In the genomic region with DNA sequence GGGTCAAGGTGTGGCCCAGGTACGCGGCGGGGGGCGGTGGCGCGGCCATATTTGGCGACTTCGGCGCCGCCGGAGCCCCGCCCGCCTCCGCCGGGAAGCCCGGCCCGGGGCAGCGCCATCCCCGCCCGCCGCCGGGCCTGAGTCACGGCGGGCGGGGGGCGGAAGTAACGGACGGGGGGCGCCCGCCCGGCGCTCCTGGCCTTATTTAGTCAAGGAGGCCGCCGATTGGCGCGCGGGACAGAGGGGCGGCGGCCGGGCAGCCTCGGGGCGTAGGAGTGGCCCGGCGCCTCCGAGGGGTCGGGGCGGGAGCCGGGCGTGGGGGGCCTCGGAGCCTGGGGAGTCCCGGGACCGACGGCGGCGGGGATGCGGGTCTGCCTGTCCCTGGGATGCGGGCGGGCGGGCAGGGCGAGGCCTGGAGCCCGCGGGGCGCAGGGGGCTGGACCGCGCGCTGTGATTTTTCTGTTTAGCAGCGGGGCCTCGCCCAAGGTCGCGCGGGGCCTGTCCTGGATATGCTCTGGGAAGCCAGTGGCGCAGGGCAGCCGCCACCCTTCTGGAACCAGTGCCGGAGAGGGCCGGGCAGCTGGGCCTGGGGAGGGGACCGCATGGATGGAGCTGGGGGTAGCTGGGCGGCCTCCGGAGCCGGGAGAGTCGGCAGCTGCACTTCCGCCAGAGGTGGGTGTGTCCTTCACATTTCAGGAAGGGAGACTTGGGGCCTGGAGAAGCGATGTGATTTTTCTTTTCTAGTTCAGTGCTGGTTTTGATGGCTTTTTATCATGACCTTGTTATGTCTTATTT, we compare ENCODE assay signal across 9 cellular contexts. TPM values are rescaled to one million over a fixed set of nuclear protein-coding genes. Genes with fewer than 3 reads are reported as not detected.
DNase-seq lines count a peak whose midpoint lies in the region; ATAC-seq and TF ChIP-seq lines count a peak whose summit lies in the region.
"Had no signal": no experiment of that assay in that cellular context is flagged by ENCODE, and none has a peak within 500 bp of the region (broad histone marks: within the 10 kb centered on the region; RNA-seq: fewer than 3 reads in every experiment).

No MANE protein-coding gene starts in this region.

- no peaks in the 10 kb centered on the region for H3K9me3 ChIP-seq in spleen

- ATAC-seq in GM21367 (IDR thresholded peaks at IDR 0.05; ENCODE audit: unreplicated experiment) (peak; percentile 16), HG03442 (IDR thresholded peaks at IDR 0.05; ENCODE audit: unreplicated experiment) (no peak)

- DNase-seq in CD1c-positive myeloid dendritic cell (ENCODE audit: extremely low spot score): peak; percentile 83
- peak; percentile 27 for DNase-seq in NCI-H1436 treated with DMSO at 0.1 percent for 48 hours (lab: John Stamatoyannopoulos, UW)
- peak in 16 of 61 donors; percentile 13 to 83 (median 44) for DNase-seq in caudate nucleus (lab: John Stamatoyannopoulos, UW)
- peak; percentile 17 for DNase-seq in inferior parietal cortex (ENCODE audit: extremely low spot score)
- DNase-seq in spleen: peak; percentile 96

- no peak for TF ChIP-seq POLR2A in spleen (IDR thresholded peaks at IDR 0.05)

- 0 to 1% (median 1%) methylated on average over 43 to 82 of the region's 82 CpGs for WGBS in spleen, 5 donors

- H3K4me3 ChIP-seq in WI38 (ENCODE audit: low read depth, low read length) (peak overlapping the region; percentile 67), spleen (peak overlapping the region; percentile 53 to 99 (median 94))
- H3K4me3 ChIP-seq: SK-N-MC had no signal

- TF ChIP-seq CTCF in WI38 (IDR thresholded peaks at IDR 0.05; ENCODE audit: low read depth, low read length) (no peak), spleen (IDR thresholded peaks at IDR 0.05 in 8 of 11, conservative IDR thresholded peaks at IDR 0.05 in 3 of 11) (peak in 1 of 11 experiments; percentile 5)

- peaks cover 38 to 86% (median 66%) of the 10 kb centered on the region in 6 donors for H3K4me1 ChIP-seq in spleen

- peaks cover 4 to 22% (median 20%) of the 10 kb centered on the region in 6 donors for H3K36me3 ChIP-seq in spleen

- H3K27ac ChIP-seq in caudate nucleus (ENCODE audit: low read depth, low read length) (peak overlapping the region; percentile 98), spleen (peak overlapping the region; percentile 91 to 100 (median 100))

- intact Hi-C loops in spleen (cut with DNase I; ENCODE audit: low total_unique reads): no loop called here

- H3K27me3 ChIP-seq in spleen (replicated peaks in 1 of 7): peaks cover 0 to 8% (median 0%) of the 10 kb centered on the region in 7 donors

RNA-seq across cellular contexts. Expression of a gene that starts 2.3 kb away (rescaled TPM):
- 1,000 to 10,000 TPM; 1,726 to 6,270 (median 2,803) TPM for total RNA-seq in spleen
- polyA plus RNA-seq in spleen: 1,000 to 10,000 TPM; 1,119 to 1,902 (median 1,793) TPM

RNA-seq across cellular contexts. Expression of a gene that starts 13.2 kb away (rescaled TPM):
- total RNA-seq in spleen: 1 to 10 TPM; 1.2 to 4.0 (median 2.8) TPM
- 1 to 10 TPM in 1 of 3 donors, under 1 TPM in 2; 0.41 to 2.6 (median 0.76) TPM for polyA plus RNA-seq in spleen

RNA-seq across cellular contexts. Expression of a gene that starts 37.2 kb away (rescaled TPM):
- 10 to 100 TPM; 36.8 to 59.2 (median 50.2) TPM for total RNA-seq in spleen
- polyA plus RNA-seq in spleen: 10 to 100 TPM; 32.2 to 77.2 (median 52.0) TPM
